Comparison of ENCODE assay signal across 25 cellular contexts in the genomic region with DNA sequence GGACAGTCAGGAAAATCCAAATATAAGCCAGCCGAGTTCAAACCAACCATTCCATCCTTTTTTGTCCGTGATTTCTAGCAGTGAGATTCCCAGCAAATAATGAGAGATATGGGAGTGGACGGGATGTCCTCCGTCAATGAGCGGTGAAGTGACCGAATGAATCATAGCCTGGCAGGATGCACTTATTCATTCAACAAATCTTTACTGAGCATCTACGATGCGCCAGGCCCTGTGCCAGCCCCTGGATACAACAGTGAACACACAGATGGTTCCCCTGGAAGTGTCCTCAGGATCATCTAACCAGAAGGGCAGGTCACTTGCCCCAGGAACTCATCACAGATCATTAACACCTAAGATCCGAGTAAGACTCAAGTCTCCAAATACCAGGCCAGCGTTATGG. TPM values are rescaled to one million over a fixed set of nuclear protein-coding genes. Genes with fewer than 3 reads are reported as not detected.
"Had no signal": no experiment of that assay in that cellular context is flagged by ENCODE, and none has a peak within 500 bp of the region (broad histone marks: within the 10 kb centered on the region; RNA-seq: fewer than 3 reads in every experiment).

No MANE protein-coding gene starts in this region.

- H3K36me3 ChIP-seq: SJCRH30 had no signal

- H3K9me3 ChIP-seq: SJCRH30, SK-N-SH had no signal

- DNase-seq: activated CD4-positive, alpha-beta memory T cell treated with anti-CD3 and anti-CD28 coated beads, Interleukin-2, amount 10 ng/mL, durations not matched to agents 7 days and 5 days; activated CD4-positive, alpha-beta T cell treated with anti-CD3 and anti-CD28 coated beads, Interleukin-2, amount 50 U/mL, for 1 hour; activated CD4-positive, CD25-positive, alpha-beta regulatory T cell; activated gamma-delta T cell; activated naive CD4-positive, alpha-beta T cell treated with anti-CD3 and anti-CD28 coated beads for 36 hours; activated T-cell treated with anti-CD3 and anti-CD28 coated beads for 4 hours; Kasumi-1; NCI-H1092; NCI-H1417; NCI-H1930; NCI-H2171; NCI-H2227 treated with DMSO at 0.1 percent for 48 hours; NCI-H526; NCI-H774; Right ventricle myocardium superior; SJCRH30; SK-N-SH; T-helper 1 cell had no signal

- H3K27ac Mint-ChIP-seq: activated CD4-positive, alpha-beta memory T cell treated with anti-CD3 and anti-CD28 coated beads, Interleukin-2, amount 10 ng/mL, durations not matched to agents 7 days and 5 days; activated naive CD4-positive, alpha-beta T cell treated with anti-CD3 and anti-CD28 coated beads for 36 hours; activated naive CD8-positive, alpha-beta T cell had no signal

- H3K9me3 Mint-ChIP-seq: activated CD4-positive, alpha-beta memory T cell treated with anti-CD3 and anti-CD28 coated beads, Interleukin-2, amount 10 ng/mL, durations not matched to agents 7 days and 5 days; activated naive CD4-positive, alpha-beta T cell treated with anti-CD3 and anti-CD28 coated beads for 36 hours; brain; central memory CD8-positive, alpha-beta T cell had no signal

- H3K4me2 ChIP-seq: SK-N-SH had no signal

- H3K27me3 Mint-ChIP-seq: activated naive CD8-positive, alpha-beta T cell had no signal

- H3K4me3 Mint-ChIP-seq: activated CD4-positive, alpha-beta memory T cell treated with anti-CD3 and anti-CD28 coated beads, Interleukin-2, amount 10 ng/mL, durations not matched to agents 7 days and 5 days; activated naive CD4-positive, alpha-beta T cell treated with anti-CD3 and anti-CD28 coated beads for 36 hours; activated naive CD8-positive, alpha-beta T cell; brain; central memory CD8-positive, alpha-beta T cell had no signal

- H3K9ac ChIP-seq: SK-N-SH had no signal

- H3K36me3 Mint-ChIP-seq: activated naive CD8-positive, alpha-beta T cell; brain had no signal

- H3K27ac ChIP-seq: RWPE1, SJCRH30, VCaP had no signal

- H3K4me3 ChIP-seq: SJCRH30 had no signal

- FAIRE-seq: astrocyte had no signal

RNA-seq across cellular contexts. Expression of a gene that starts 8.2 kb away (rescaled TPM):
- total RNA-seq: activated CD4-positive, alpha-beta memory T cell treated with anti-CD3 and anti-CD28 coated beads, Interleukin-2, amount 10 ng/mL, durations not matched to agents 7 days and 5 days; OCI-LY7 had no signal
